In the genomic region with DNA sequence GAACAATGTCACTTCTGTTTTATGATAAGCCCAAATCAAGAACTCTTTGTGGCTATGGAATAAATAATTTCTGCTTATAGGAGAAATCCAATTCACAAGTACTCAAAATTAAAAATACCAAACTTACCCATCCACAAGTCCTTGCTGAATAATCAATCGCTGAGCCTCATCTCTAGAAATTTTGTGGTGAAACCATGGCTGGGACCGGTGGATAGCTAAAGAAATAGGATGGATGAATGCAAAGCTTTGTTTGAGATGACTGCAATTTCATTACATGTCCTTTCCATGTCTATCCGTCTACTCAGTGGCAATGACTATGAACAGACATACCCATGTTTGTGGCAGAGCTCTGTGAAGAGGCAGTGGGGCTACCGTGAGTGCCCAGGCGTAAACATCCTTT, we compare ENCODE assay signal across 30 cellular contexts.
"Had no signal": no experiment of that assay in that cellular context is flagged by ENCODE, and none has a peak within 500 bp of the region (broad histone marks: within the 10 kb centered on the region; RNA-seq: fewer than 3 reads in every experiment).

No MANE protein-coding gene starts in this region.

- DNase-seq: activated CD4-positive, alpha-beta memory T cell treated with anti-CD3 and anti-CD28 coated beads, Interleukin-2, amount 10 ng/mL, durations not matched to agents 7 days and 5 days; activated CD4-positive, alpha-beta T cell treated with anti-CD3 and anti-CD28 coated beads for 1 hour; activated CD4-positive, alpha-beta T cell treated with anti-CD3 and anti-CD28 coated beads for 48 hours; activated CD4-positive, CD25-positive, alpha-beta regulatory T cell; activated CD8-positive, alpha-beta memory T cell treated with anti-CD3 and anti-CD28 coated beads for 24 hours; activated CD8-positive, alpha-beta memory T cell treated with anti-CD3 and anti-CD28 coated beads, Interleukin-2, amount 10 ng/mL, durations not matched to agents 7 days and 5 days; activated CD8-positive, alpha-beta memory T cell treated with anti-CD3 and anti-CD28 coated beads, Interleukin-2, amount 50 U/mL, for 48 hours; activated effector memory CD4-positive, alpha-beta T cell treated with Interleukin-2 at 50 U/mL for 16 hours; activated naive CD4-positive, alpha-beta T cell treated with anti-CD3 and anti-CD28 coated beads, Interleukin-2, amount 10 ng/mL, durations not matched to agents 7 days and 5 days; activated naive CD8-positive, alpha-beta T cell treated with anti-CD3 and anti-CD28 coated beads, Interleukin-2, amount 50 U/mL, for 24 hours; activated T-cell treated with anti-CD3 and anti-CD28 coated beads, Interleukin-2, amount 50 U/mL, for 48 hours; central memory CD4-positive, alpha-beta T cell; NCI-H1105; NCI-H1417 treated with DMSO at 0.1 percent for 48 hours; NCI-H1694; NCI-H1930; NCI-H2081 treated with DMSO at 0.1 percent for 48 hours; NCI-H226; NCI-H524 treated with DMSO at 0.1 percent for 48 hours; NK-92 treated with Interleukin-12 subunit alpha and Interleukin-12 subunit beta, amount 100 ng/mL, for 24 hours; PC-3; Peyer's patch; RPMI8226; SHP77 treated with DMSO at 0.1 percent for 48 hours; T-cell; T-helper 2 cell; T-helper 9 cell had no signal

- H3K9me3 ChIP-seq: Peyer's patch, SJSA1 had no signal

- H3K36me3 ChIP-seq: Peyer's patch, SJSA1 had no signal

- H3K4me3 ChIP-seq: Peyer's patch, SJSA1 had no signal

- H3K27me3 ChIP-seq: Peyer's patch had no signal

- ATAC-seq: activated CD8-positive, alpha-beta memory T cell treated with anti-CD3 and anti-CD28 coated beads, Interleukin-2, amount 10 ng/mL, durations not matched to agents 7 days and 5 days; activated naive CD8-positive, alpha-beta T cell treated with anti-CD3 and anti-CD28 coated beads, Interleukin-2, amount 50 U/mL, for 24 hours; PC-3; SK-N-SH treated with all-trans-retinoic acid at 6 μM for 48 hours; T-cell had no signal

- H3K27ac ChIP-seq: Peyer's patch, SJSA1, VCaP had no signal
